Comparison of ENCODE assay signal across 8 cellular contexts in the genomic region with DNA sequence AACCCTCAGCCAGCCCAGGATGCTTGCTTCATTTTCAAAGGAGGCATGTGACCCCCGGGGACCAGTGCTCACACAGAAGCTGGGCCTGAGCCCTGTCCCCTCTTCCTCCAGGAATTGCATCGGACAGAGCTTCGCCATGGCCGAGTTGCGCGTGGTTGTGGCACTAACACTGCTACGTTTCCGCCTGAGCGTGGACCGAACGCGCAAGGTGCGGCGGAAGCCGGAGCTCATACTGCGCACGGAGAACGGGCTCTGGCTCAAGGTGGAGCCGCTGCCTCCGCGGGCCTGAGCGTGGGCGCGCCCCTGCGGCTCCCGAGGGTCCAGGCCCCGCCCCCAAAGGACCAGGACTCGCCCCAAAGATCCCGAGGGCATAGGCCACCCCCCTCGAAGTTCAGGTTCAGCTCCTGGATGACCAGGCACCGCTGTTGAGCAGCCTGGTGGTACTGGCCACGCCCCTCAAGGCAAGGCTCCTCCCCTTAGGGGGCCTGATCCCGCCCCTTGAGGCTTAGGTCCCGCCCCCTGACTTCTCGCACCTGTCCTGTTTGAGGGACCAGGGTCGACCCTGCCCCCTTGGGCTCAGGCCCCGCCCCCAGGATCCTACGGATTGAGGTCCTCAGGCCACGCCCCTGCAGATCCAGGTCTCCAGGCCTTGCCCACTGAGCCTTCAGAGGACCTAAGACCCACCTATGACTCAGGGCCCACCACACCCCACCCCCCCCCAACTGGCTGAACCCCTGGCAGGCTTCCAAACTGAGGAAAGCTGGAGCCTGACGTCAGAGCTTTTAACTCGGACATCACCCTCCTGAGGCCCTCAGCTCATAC. TPM values are rescaled to one million over a fixed set of nuclear protein-coding genes. Genes with fewer than 3 reads are reported as not detected.
DNase-seq lines count a peak whose midpoint lies in the region; ATAC-seq lines count a peak whose summit lies in the region.

No MANE protein-coding gene starts in this region.

- DNase-seq in CD1c-positive myeloid dendritic cell (ENCODE audit: extremely low spot score) (peak; percentile 35), M059J (ENCODE audit: low read depth) (peak; percentile 30), glomerular visceral epithelial cell (ENCODE audit: extremely low spot score) (peak; percentile 21), cortex of kidney (lab: John Stamatoyannopoulos, UW) (no peak)
- peak; percentile 89 for DNase-seq in activated CD8-positive, alpha-beta memory T cell treated with anti-CD3 and anti-CD28 coated beads, Interleukin-2, amount 50 U/mL, for 48 hours
- peak; percentile 40 to 53 for DNase-seq in stimulated activated CD4-positive, alpha-beta T cell treated with anti-CD3 and anti-CD28 coated beads, Interleukin-1b, Interleukin-23, amount 100 ng/mL, for 1 hour (ENCODE audit: low read depth in 2 of 2)

- ATAC-seq in GM18861 (IDR thresholded peaks at IDR 0.05; ENCODE audit: unreplicated experiment), result no peak
- ATAC-seq in GM18867 (IDR thresholded peaks at IDR 0.05; ENCODE audit: unreplicated experiment), result no peak

RNA-seq across cellular contexts. Expression of gene CYP4F22, which starts 43.1 kb away (rescaled TPM):
- total RNA-seq in M059J (2014; rRNA removed; shearing (Covaris generic)), result not detected in 2 replicates
